In the genomic region with DNA sequence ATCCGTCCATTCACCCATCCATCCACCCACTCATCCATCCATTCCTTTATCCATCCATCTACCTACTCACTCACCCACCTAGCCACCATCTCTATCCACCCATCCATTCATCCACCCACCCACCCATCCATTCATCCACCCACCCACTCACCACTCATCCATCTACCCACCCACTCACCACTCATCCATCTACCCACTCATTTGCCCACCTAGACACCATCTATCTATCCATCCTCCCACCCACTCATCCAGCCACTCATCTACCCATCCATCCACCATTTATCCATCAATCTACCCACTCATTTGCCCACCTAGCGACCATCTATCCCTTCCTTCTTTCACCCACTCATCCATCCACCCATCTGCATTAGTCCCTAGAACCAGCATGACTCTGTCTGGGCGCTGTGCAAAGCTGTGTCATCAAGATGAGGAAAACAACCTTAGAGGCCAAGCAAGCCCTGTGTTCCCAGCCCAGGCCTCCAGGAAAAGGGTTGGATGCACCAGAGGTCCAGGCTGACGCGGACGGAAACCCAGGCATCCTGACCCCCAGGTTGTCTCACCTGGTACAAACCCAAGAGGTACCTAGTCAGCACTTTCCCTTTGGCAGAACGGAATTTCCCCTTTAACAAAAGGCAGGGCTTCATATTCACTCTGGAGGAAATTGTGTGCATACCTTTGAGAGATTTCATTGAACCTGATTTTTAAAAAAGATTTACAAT, we compare ENCODE assay signal across 25 cellular contexts.
"Had no signal": no experiment of that assay in that cellular context is flagged by ENCODE, and none has a peak within 500 bp of the region (broad histone marks: within the 10 kb centered on the region; RNA-seq: fewer than 3 reads in every experiment).

No MANE protein-coding gene starts in this region.

- H3K27ac Mint-ChIP-seq: nephron; progenitor cell of endocrine pancreas; stimulated activated naive B cell treated with anti-CD40 and anti-IgM and Interleukin-4, amounts not matched to agents 10 μg/mL and 1 μg/mL and 100 μg/mL, for 72 hours had no signal

- H3K4me2 ChIP-seq: hepatocyte had no signal

- H3K9me3 ChIP-seq: left lung, lower lobe of right lung, right atrium auricular region, stomach, testis, thyroid gland, transverse colon, upper lobe of right lung had no signal

- H3K79me2 ChIP-seq: hepatocyte had no signal

- H3K4me3 ChIP-seq: hepatocyte, left lung, lower lobe of right lung, right atrium auricular region, skin epidermis, stomach, testis, thyroid gland, transverse colon, upper lobe of right lung had no signal

- H3K4me1 ChIP-seq: left lung, lower lobe of right lung, right atrium auricular region, testis, transverse colon, upper lobe of right lung had no signal

- DNase-seq: left colon; lower lobe of right lung; mammary epithelial cell; mesenchymal stem cell; naive thymus-derived CD8-positive, alpha-beta T cell; nucleus accumbens; stimulated activated CD4-positive, alpha-beta T cell treated with anti-CD3 and anti-CD28 coated beads, Interleukin-12 subunit alpha, Interleukin-12 subunit beta, amount 100 ng/mL, for 4 hours; stimulated activated CD4-positive, alpha-beta T cell treated with anti-CD3 and anti-CD28 coated beads, Interleukin-15, amount 100 ng/mL, for 24 hours; stimulated activated CD4-positive, alpha-beta T cell treated with anti-CD3 and anti-CD28 coated beads, Interleukin-2, amount 100 ng/mL, for 24 hours; stimulated activated CD4-positive, alpha-beta T cell treated with anti-CD3 and anti-CD28 coated beads, Interleukin-4, amount 100 ng/mL, for 1 hour; stimulated activated naive B cell treated with anti-CD40 and anti-IgM and Interleukin-4, amounts not matched to agents 10 μg/mL and 1 μg/mL and 100 μg/mL, for 72 hours; stimulated activated naive CD8-positive, alpha-beta T cell treated with anti-CD3 and anti-CD28 coated beads, Interleukin-15, Interleukin-2, amounts not matched to agents 100 U/mL and 50 U/mL, for 24 hours; stomach; testis; thyroid gland; transverse colon; upper lobe of right lung had no signal

- H3K27ac ChIP-seq: hepatocyte, left lung, lower lobe of right lung, right atrium auricular region, skin epidermis, stomach, testis, thyroid gland, transverse colon, upper lobe of right lung had no signal

- H3K36me3 ChIP-seq: left lung, lower lobe of right lung, right atrium auricular region, stomach, thyroid gland, transverse colon, upper lobe of right lung had no signal

- H3K4me3 Mint-ChIP-seq: naive thymus-derived CD8-positive, alpha-beta T cell; nephron; neural crest cell; stimulated activated naive B cell treated with anti-CD40 and anti-IgM and Interleukin-4, amounts not matched to agents 10 μg/mL and 1 μg/mL and 100 μg/mL, for 72 hours had no signal

- H3K36me3 Mint-ChIP-seq: naive thymus-derived CD8-positive, alpha-beta T cell had no signal

- ATAC-seq: left colon; left lung; sciatic nerve; stimulated activated naive CD8-positive, alpha-beta T cell treated with anti-CD3 and anti-CD28 coated beads, Interleukin-15, Interleukin-2, amounts not matched to agents 100 U/mL and 50 U/mL, for 24 hours; upper lobe of right lung had no signal

- H3K27me3 ChIP-seq: right atrium auricular region, testis, thyroid gland had no signal

- H2AFZ ChIP-seq: hepatocyte had no signal
